Comparison of ENCODE assay signal across 12 cellular contexts in the genomic region with DNA sequence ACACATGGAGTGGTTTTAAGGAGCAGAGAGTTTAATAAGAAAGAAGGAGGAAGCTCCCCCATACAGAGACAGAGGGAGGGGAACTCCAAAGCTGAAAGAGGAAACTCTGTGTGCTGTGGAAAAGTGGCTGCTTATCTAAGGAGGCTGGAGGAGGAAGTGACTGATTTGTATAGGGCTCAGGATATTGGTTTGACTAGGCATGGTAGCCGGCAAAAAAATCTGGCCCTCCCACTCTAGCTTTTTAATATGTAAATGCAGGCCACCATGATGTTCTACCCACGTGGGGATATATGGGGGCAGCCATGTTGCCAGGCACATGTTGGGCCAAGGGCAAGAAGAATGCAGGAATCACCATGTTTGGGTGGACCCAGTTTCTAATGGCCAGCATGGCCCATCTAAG.
DNase-seq lines count a peak whose midpoint lies in the region; ATAC-seq lines count a peak whose summit lies in the region.
"Had no signal": no experiment of that assay in that cellular context is flagged by ENCODE, and none has a peak within 500 bp of the region (broad histone marks: within the 10 kb centered on the region; RNA-seq: fewer than 3 reads in every experiment).

No MANE protein-coding gene starts in this region.

- no peaks in the 10 kb centered on the region for H3K27me3 ChIP-seq in right cardiac atrium (ENCODE audit: control insufficient read depth, insufficient read depth)

- peak; percentile 57 for ATAC-seq in GM18508 (IDR thresholded peaks at IDR 0.05; ENCODE audit: insufficient read depth, unreplicated experiment)
- peak; percentile 46 for ATAC-seq in HG02571 (IDR thresholded peaks at IDR 0.05; ENCODE audit: unreplicated experiment)
- ATAC-seq in right cardiac atrium = peak; percentile 49 to 50
- ATAC-seq in activated naive CD8-positive, alpha-beta T cell treated with anti-CD3 and anti-CD28 coated beads, Interleukin-2, amount 50 U/mL, for 24 hours = no peak
- ATAC-seq: HCT116 had no signal

- H3K27ac ChIP-seq in right cardiac atrium (ENCODE audit: low read length) = no peak overlapping the region

- H3K4me1 ChIP-seq in right cardiac atrium (ENCODE audit: control insufficient read depth, insufficient read depth, low read length) = peaks cover 2% of the 10 kb centered on the region

- no peak overlapping the region for H3K4me3 Mint-ChIP-seq in activated naive CD8-positive, alpha-beta T cell treated with anti-CD3 and anti-CD28 coated beads, Interleukin-2, amount 50 U/mL, for 24 hours
- no peak overlapping the region for H3K4me3 Mint-ChIP-seq in activated CD4-positive, alpha-beta T cell treated with anti-CD3 and anti-CD28 coated beads, Interleukin-2, amount 10 ng/mL, durations not matched to agents 24 days and 14 days
- H3K4me3 Mint-ChIP-seq: CD4-positive, CD25-positive, alpha-beta regulatory T cell had no signal

- 71% methylated on average over 2 of the region's 2 CpGs for WGBS in right cardiac atrium

- H3K9me3 Mint-ChIP-seq in activated naive CD8-positive, alpha-beta T cell treated with anti-CD3 and anti-CD28 coated beads, Interleukin-2, amount 50 U/mL, for 24 hours = no peaks in the 10 kb centered on the region
- H3K9me3 Mint-ChIP-seq in activated CD4-positive, alpha-beta T cell treated with anti-CD3 and anti-CD28 coated beads, Interleukin-2, amount 10 ng/mL, durations not matched to agents 24 days and 14 days = no peaks in the 10 kb centered on the region

- peaks cover 1% of the 10 kb centered on the region for H3K27me3 Mint-ChIP-seq in activated naive CD8-positive, alpha-beta T cell treated with anti-CD3 and anti-CD28 coated beads, Interleukin-2, amount 50 U/mL, for 24 hours
- no peaks in the 10 kb centered on the region for H3K27me3 Mint-ChIP-seq in activated CD4-positive, alpha-beta T cell treated with anti-CD3 and anti-CD28 coated beads, Interleukin-2, amount 10 ng/mL, durations not matched to agents 24 days and 14 days
- H3K27me3 Mint-ChIP-seq: CD4-positive, CD25-positive, alpha-beta regulatory T cell had no signal

- H3K4me1 Mint-ChIP-seq in activated naive CD8-positive, alpha-beta T cell treated with anti-CD3 and anti-CD28 coated beads, Interleukin-2, amount 50 U/mL, for 24 hours = no peaks in the 10 kb centered on the region
- H3K4me1 Mint-ChIP-seq in activated CD4-positive, alpha-beta T cell treated with anti-CD3 and anti-CD28 coated beads, Interleukin-2, amount 10 ng/mL, durations not matched to agents 24 days and 14 days = no peaks in the 10 kb centered on the region
- H3K4me1 Mint-ChIP-seq: CD4-positive, CD25-positive, alpha-beta regulatory T cell had no signal

- no peak overlapping the region for H3K27ac Mint-ChIP-seq in activated naive CD8-positive, alpha-beta T cell treated with anti-CD3 and anti-CD28 coated beads, Interleukin-2, amount 50 U/mL, for 24 hours
- no peak overlapping the region for H3K27ac Mint-ChIP-seq in activated CD4-positive, alpha-beta T cell treated with anti-CD3 and anti-CD28 coated beads, Interleukin-2, amount 10 ng/mL, durations not matched to agents 24 days and 14 days
- H3K27ac Mint-ChIP-seq: CD4-positive, CD25-positive, alpha-beta regulatory T cell had no signal

- H3K36me3 Mint-ChIP-seq in activated naive CD8-positive, alpha-beta T cell treated with anti-CD3 and anti-CD28 coated beads, Interleukin-2, amount 50 U/mL, for 24 hours (ENCODE audit: low read depth) = no peaks in the 10 kb centered on the region
- H3K36me3 Mint-ChIP-seq in activated CD4-positive, alpha-beta T cell treated with anti-CD3 and anti-CD28 coated beads, Interleukin-2, amount 10 ng/mL, durations not matched to agents 24 days and 14 days (ENCODE audit: low read depth) = no peaks in the 10 kb centered on the region
- H3K36me3 Mint-ChIP-seq: CD4-positive, CD25-positive, alpha-beta regulatory T cell had no signal

- no peak overlapping the region for H3K4me3 ChIP-seq in right cardiac atrium (ENCODE audit: low read length)
- H3K4me3 ChIP-seq: skin epidermis had no signal

- peak; percentile 95 for DNase-seq in KBM-7
- DNase-seq in right cardiac atrium = peak in 1 of 3 donors; percentile 27
- DNase-seq in retina = no peak
- DNase-seq in NCI-H2081 (lab: John Stamatoyannopoulos, UW) = no peak
- DNase-seq in activated naive CD8-positive, alpha-beta T cell treated with anti-CD3 and anti-CD28 coated beads, Interleukin-2, amount 50 U/mL, for 24 hours = no peak
- DNase-seq in activated CD4-positive, alpha-beta T cell treated with anti-CD3 and anti-CD28 coated beads, Interleukin-2, amount 10 ng/mL, durations not matched to agents 24 days and 14 days = no peak
- DNase-seq: activated CD8-positive, alpha-beta memory T cell treated with anti-CD3 and anti-CD28 coated beads, Interleukin-2, amount 50 U/mL, for 48 hours; CD4-positive, CD25-positive, alpha-beta regulatory T cell had no signal

- no peaks in the 10 kb centered on the region for H3K9me3 ChIP-seq in right cardiac atrium (ENCODE audit: control insufficient read depth, low read length)

- in situ Hi-C loops in KBM-7 (cut with MboI; ENCODE audit: low pct_unique_long_range_greater_than_20kb, low sequenced_read_pairs) = no loop called here

- intact Hi-C loops in right cardiac atrium (cut with DNase I) = no loop called here
- intact Hi-C loops in activated CD4-positive, alpha-beta T cell treated with anti-CD3 and anti-CD28 coated beads, Interleukin-2, amount 10 ng/mL, durations not matched to agents 24 days and 14 days (cut with micrococcal nuclease) = no loop called here
